Comparison of ENCODE assay signal across 1 cellular context in the genomic region with DNA sequence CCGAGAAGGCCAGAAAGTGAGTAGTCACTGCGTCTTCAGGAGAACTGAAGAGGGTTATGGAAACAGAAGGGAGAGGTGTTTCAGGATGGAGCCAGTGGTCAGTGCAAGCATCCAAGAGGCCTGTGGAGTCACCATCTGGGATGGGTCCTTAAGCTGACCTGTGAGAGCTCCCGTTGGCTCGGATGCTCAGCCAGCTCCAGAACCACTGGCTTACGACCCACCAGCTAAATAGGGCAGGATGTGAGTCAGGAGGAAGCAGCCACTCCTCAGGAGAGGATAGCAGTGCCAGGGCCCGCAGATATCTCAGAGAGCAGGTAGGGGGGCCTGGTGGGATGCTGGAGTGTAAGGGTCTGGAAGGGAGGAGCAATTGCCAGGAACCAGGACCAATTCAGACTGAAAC.
TF ChIP-seq lines count a peak whose summit lies in the region.

No MANE protein-coding gene starts in this region.

TF ChIP-seq in HepG2, 621 proteins besides CTCF, POLR2A, EP300 and RAD21:
- TF ChIP-seq, protein P1, sequence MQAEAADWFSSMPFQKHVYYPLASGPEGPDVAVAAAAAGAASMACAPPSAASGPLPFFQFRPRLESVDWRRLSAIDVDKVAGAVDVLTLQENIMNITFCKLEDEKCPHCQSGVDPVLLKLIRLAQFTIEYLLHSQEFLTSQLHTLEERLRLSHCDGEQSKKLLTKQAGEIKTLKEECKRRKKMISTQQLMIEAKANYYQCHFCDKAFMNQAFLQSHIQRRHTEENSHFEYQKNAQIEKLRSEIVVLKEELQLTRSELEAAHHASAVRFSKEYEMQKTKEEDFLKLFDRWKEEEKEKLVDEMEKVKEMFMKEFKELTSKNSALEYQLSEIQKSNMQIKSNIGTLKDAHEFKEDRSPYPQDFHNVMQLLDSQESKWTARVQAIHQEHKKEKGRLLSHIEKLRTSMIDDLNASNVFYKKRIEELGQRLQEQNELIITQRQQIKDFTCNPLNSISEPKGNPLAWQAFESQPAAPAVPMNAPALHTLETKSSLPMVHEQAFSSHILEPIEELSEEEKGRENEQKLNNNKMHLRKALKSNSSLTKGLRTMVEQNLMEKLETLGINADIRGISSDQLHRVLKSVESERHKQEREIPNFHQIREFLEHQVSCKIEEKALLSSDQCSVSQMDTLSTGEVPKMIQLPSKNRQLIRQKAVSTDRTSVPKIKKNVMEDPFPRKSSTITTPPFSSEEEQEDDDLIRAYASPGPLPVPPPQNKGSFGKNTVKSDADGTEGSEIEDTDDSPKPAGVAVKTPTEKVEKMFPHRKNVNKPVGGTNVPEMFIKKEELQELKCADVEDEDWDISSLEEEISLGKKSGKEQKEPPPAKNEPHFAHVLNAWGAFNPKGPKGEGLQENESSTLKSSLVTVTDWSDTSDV (CRISPR knock-in tag; IDR thresholded peaks at IDR 0.05): no peak
- TF ChIP-seq MAFF (IDR thresholded peaks at IDR 0.05; ENCODE audit: low read depth, low read length) (no peak), SOX5 (CRISPR knock-in tag; IDR thresholded peaks at IDR 0.05; ENCODE audit: borderline replicate concordance) (no peak), RFX3 (CRISPR knock-in tag; IDR thresholded peaks at IDR 0.05) (no peak)
- TF ChIP-seq, protein P2, sequence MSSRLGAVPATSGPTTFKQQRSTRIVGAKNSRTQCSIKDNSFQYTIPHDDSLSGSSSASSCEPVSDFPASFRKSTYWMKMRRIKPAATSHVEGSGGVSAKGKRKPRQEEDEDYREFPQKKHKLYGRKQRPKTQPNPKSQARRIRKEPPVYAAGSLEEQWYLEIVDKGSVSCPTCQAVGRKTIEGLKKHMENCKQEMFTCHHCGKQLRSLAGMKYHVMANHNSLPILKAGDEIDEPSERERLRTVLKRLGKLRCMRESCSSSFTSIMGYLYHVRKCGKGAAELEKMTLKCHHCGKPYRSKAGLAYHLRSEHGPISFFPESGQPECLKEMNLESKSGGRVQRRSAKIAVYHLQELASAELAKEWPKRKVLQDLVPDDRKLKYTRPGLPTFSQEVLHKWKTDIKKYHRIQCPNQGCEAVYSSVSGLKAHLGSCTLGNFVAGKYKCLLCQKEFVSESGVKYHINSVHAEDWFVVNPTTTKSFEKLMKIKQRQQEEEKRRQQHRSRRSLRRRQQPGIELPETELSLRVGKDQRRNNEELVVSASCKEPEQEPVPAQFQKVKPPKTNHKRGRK (CRISPR knock-in tag; IDR thresholded peaks at IDR 0.05): no peak
- TF ChIP-seq, protein P3, sequence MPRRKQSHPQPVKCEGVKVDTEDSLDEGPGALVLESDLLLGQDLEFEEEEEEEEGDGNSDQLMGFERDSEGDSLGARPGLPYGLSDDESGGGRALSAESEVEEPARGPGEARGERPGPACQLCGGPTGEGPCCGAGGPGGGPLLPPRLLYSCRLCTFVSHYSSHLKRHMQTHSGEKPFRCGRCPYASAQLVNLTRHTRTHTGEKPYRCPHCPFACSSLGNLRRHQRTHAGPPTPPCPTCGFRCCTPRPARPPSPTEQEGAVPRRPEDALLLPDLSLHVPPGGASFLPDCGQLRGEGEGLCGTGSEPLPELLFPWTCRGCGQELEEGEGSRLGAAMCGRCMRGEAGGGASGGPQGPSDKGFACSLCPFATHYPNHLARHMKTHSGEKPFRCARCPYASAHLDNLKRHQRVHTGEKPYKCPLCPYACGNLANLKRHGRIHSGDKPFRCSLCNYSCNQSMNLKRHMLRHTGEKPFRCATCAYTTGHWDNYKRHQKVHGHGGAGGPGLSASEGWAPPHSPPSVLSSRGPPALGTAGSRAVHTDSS (CRISPR knock-in tag; conservative IDR thresholded peaks at IDR 0.05): no peak
